In the genomic region with DNA sequence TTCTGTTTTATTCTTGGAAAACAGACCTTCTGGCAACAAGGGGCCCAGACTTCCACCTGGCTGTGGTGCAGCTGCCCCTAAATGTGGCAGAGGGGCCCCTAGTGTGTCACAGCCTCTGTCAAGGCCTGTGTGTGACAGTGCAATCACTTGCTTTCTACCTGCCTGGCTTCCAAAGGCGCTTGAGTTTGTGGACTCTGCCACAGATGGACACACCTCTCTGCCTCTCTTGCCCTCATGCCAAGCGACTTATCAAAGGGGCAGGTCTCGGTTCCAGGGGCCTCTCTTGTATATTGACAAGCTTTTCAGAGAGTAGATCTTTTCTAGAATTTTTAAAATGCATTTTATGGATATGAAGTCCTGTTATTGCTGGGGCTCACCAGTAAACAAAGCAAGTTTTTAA, we compare ENCODE assay signal across 25 cellular contexts.
"Had no signal": no experiment of that assay in that cellular context is flagged by ENCODE, and none has a peak within 500 bp of the region (broad histone marks: within the 10 kb centered on the region; RNA-seq: fewer than 3 reads in every experiment).

No MANE protein-coding gene starts in this region.

- H3K36me3 ChIP-seq: esophagus muscularis mucosa, gastroesophageal sphincter, heart right ventricle, lower lobe of right lung, neural progenitor cell, right lobe of liver, thoracic aorta had no signal

- ATAC-seq: foreskin keratinocyte; gastroesophageal sphincter; heart right ventricle; left ventricle myocardium superior; lower lobe of right lung; naive thymus-derived CD4-positive, alpha-beta T cell; right lobe of liver; stimulated activated memory B cell treated with anti-CD40 and anti-IgM and Interleukin-4, amounts not matched to agents 10 μg/mL and 1 μg/mL and 100 μg/mL, for 72 hours; stimulated activated naive CD8-positive, alpha-beta T cell treated with anti-CD3 and anti-CD28 coated beads, Interleukin-15, Interleukin-2, amounts not matched to agents 100 U/mL and 50 U/mL, for 24 hours had no signal

- H3K4me2 ChIP-seq: neural progenitor cell had no signal

- H3K4me1 Mint-ChIP-seq: immature natural killer cell; mesothelial cell of epicardium; naive thymus-derived CD4-positive, alpha-beta T cell; stimulated activated memory B cell treated with anti-CD40 and anti-IgM and Interleukin-4, amounts not matched to agents 10 μg/mL and 1 μg/mL and 100 μg/mL, for 72 hours had no signal

- DNase-seq: dermis blood vessel endothelial cell; effector memory CD4-positive, alpha-beta T cell; foreskin keratinocyte; heart right ventricle; hypothalamus; immature natural killer cell; islet precursor cell; kidney glomerular epithelial cell; left ventricle myocardium superior; lower lobe of right lung; naive thymus-derived CD4-positive, alpha-beta T cell; right lobe of liver; stimulated activated CD4-positive, alpha-beta T cell treated with anti-CD3 and anti-CD28 coated beads, Interleukin-4, amount 100 ng/mL, for 4 hours; stimulated activated naive CD8-positive, alpha-beta T cell treated with anti-CD3 and anti-CD28 coated beads, Interleukin-15, Interleukin-2, amounts not matched to agents 100 U/mL and 50 U/mL, for 24 hours; trophoblast cell had no signal

- H3K9ac ChIP-seq: neural progenitor cell, parathyroid adenoma had no signal

- H3K9me3 Mint-ChIP-seq: immature natural killer cell; mesothelial cell of epicardium; nephron; neural progenitor cell; stimulated activated memory B cell treated with anti-CD40 and anti-IgM and Interleukin-4, amounts not matched to agents 10 μg/mL and 1 μg/mL and 100 μg/mL, for 72 hours had no signal

- H3K27ac ChIP-seq: coronary artery, esophagus muscularis mucosa, foreskin keratinocyte, gastroesophageal sphincter, heart right ventricle, lower lobe of right lung, neural progenitor cell, parathyroid adenoma, right lobe of liver, thoracic aorta had no signal

- H3K27me3 ChIP-seq: esophagus muscularis mucosa, foreskin keratinocyte, heart right ventricle, neural progenitor cell, right lobe of liver had no signal

- H3K79me2 ChIP-seq: parathyroid adenoma had no signal

- H3K9me3 ChIP-seq: esophagus muscularis mucosa, gastroesophageal sphincter, heart right ventricle, lower lobe of right lung, right lobe of liver, thoracic aorta had no signal

- H3K4me3 ChIP-seq: coronary artery, esophagus muscularis mucosa, gastroesophageal sphincter, heart right ventricle, lower lobe of right lung, neural progenitor cell, right lobe of liver, thoracic aorta had no signal

- H3K36me3 Mint-ChIP-seq: immature natural killer cell; mesothelial cell of epicardium; naive thymus-derived CD4-positive, alpha-beta T cell; stimulated activated memory B cell treated with anti-CD40 and anti-IgM and Interleukin-4, amounts not matched to agents 10 μg/mL and 1 μg/mL and 100 μg/mL, for 72 hours had no signal

- H2AFZ ChIP-seq: neural progenitor cell, parathyroid adenoma had no signal

- H3K27me3 Mint-ChIP-seq: stimulated activated memory B cell treated with anti-CD40 and anti-IgM and Interleukin-4, amounts not matched to agents 10 μg/mL and 1 μg/mL and 100 μg/mL, for 72 hours had no signal

- H3K4me3 Mint-ChIP-seq: immature natural killer cell; mesothelial cell of epicardium; naive thymus-derived CD4-positive, alpha-beta T cell; nephron; neural progenitor cell; stimulated activated memory B cell treated with anti-CD40 and anti-IgM and Interleukin-4, amounts not matched to agents 10 μg/mL and 1 μg/mL and 100 μg/mL, for 72 hours had no signal

- H3K27ac Mint-ChIP-seq: mesothelial cell of epicardium; naive thymus-derived CD4-positive, alpha-beta T cell; nephron; neural progenitor cell; progenitor cell of endocrine pancreas; stimulated activated memory B cell treated with anti-CD40 and anti-IgM and Interleukin-4, amounts not matched to agents 10 μg/mL and 1 μg/mL and 100 μg/mL, for 72 hours had no signal

- H3K4me1 ChIP-seq: esophagus muscularis mucosa, foreskin keratinocyte, gastroesophageal sphincter, heart right ventricle, lower lobe of right lung, neural progenitor cell, parathyroid adenoma, right lobe of liver had no signal
